8 cellular contexts compared by ENCODE assay signal in genomic region chr9:33458444-33458843, GRCh38. TPM values are rescaled to one million over a fixed set of nuclear protein-coding genes. Genes with fewer than 3 reads are reported as not detected.
A peak's percentile ranks its signal among the peaks of the same experiment; 100 is the strongest.
DNase-seq lines count a peak whose midpoint lies in the region; ATAC-seq and TF ChIP-seq lines count a peak whose summit lies in the region.

No MANE protein-coding gene starts in this region.

- peak overlapping the region; percentile 53 for H3K4me2 ChIP-seq in PC-3 (ENCODE audit: low read length)

- ATAC-seq in GM18508 (IDR thresholded peaks at IDR 0.05; ENCODE audit: insufficient read depth, unreplicated experiment) = peak; percentile 58
- peak; percentile 71 for ATAC-seq in PC-3

- no peak overlapping the region for H2AFZ ChIP-seq in PC-3 (ENCODE audit: low read length)

- H3K9me3 ChIP-seq in PC-3 (ENCODE audit: low read length) = no peaks in the 10 kb centered on the region
- H3K9me3 ChIP-seq in spleen = no peaks in the 10 kb centered on the region

- H3K27ac ChIP-seq in PC-3 (ENCODE audit: low read length) (peak overlapping the region; percentile 54), skin epidermis (peak overlapping the region in 17 of 21 experiments; percentile 14 to 82 (median 51)), spleen (peak overlapping the region in 3 of 8 donors; percentile 12 to 47 (median 33)), dorsolateral prefrontal cortex (no peak overlapping the region)

- H3F3A ChIP-seq in PC-3 (ENCODE audit: low read length, unreplicated experiment) = no peaks in the 10 kb centered on the region

- H4K20me1 ChIP-seq in PC-3 (ENCODE audit: low read length) = no peaks in the 10 kb centered on the region

- H3K9ac ChIP-seq in PC-3 (ENCODE audit: low read length) = no peak overlapping the region

- H3K36me3 ChIP-seq in PC-3 (ENCODE audit: low read depth, low read length) (peaks cover 10% of the 10 kb centered on the region; the same call in 1 of the 2 replicates), spleen (peaks cover 0 to 37% (median 27%) of the 10 kb centered on the region in 6 donors)

- no peaks in the 10 kb centered on the region for H3K79me2 ChIP-seq in PC-3 (ENCODE audit: low read length)

- intact Hi-C loops in PC-3 (cut with micrococcal nuclease) = no loop called here
- intact Hi-C loops in spleen (cut with DNase I; ENCODE audit: low total_unique reads) = no loop called here
- intact Hi-C loops in dorsolateral prefrontal cortex (cut with DNase I) = no loop called here

- H3K4me1 ChIP-seq in PC-3 (ENCODE audit: insufficient read depth, low read length) = peaks cover 12% of the 10 kb centered on the region
- H3K4me1 ChIP-seq in spleen = peaks cover 0 to 33% (median 6%) of the 10 kb centered on the region in 6 donors

- no peaks in the 10 kb centered on the region for H3K9me2 ChIP-seq in PC-3 (replicated peaks; ENCODE audit: low read length)

- DNase-seq in PC-3 (peak; percentile 64), NOMO-1 treated with dmso at 0.1 percent for 144 hours (lab: John Stamatoyannopoulos, UW; ENCODE audit: unreplicated experiment) (no peak), spleen (no peak), dorsolateral prefrontal cortex (no peak), C1 segment of cervical spinal cord (lab: John Stamatoyannopoulos, UW) (no peak)
- DNase-seq in activated effector memory CD4-positive, alpha-beta T cell treated with anti-CD3 and anti-CD28 coated beads, Interleukin-2, amount 50 U/mL, for 16 hours = peak; percentile 89

- WGBS in spleen, 5 donors = 43 to 74% (median 52%) methylated on average over 4 of the region's 4 CpGs

- TF ChIP-seq POLR2A in spleen (IDR thresholded peaks at IDR 0.05) = no peak

- BruUV-seq in PC-3 (replicated peaks; lab: Mats Ljungman, UMichigan) = no TSS peak

- CTCF ChIA-PET in PC-3 (lab: Charles Lee) = interaction anchor here (0.6 to 0.7 kb wide), 2 partner anchors 8 to 9 kb away, joined by 3 to 4 read pairs; no protein-coding TSS in a partner anchor

- H3K4me3 ChIP-seq in PC-3 (ENCODE audit: low read length) (no peak overlapping the region), skin epidermis (no peak overlapping the region), spleen (no peak overlapping the region), dorsolateral prefrontal cortex (no peak overlapping the region)

- H3K27me3 ChIP-seq in PC-3 (ENCODE audit: low read length) = no peaks in the 10 kb centered on the region
- no peaks in the 10 kb centered on the region for H3K27me3 ChIP-seq in spleen (replicated peaks in 1 of 7)
- no peaks in the 10 kb centered on the region for H3K27me3 ChIP-seq in dorsolateral prefrontal cortex

- no peak for TF ChIP-seq CTCF in PC-3 (conservative IDR thresholded peaks at IDR 0.05; ENCODE audit: low read depth, low read length)
- no peak for TF ChIP-seq CTCF in spleen (IDR thresholded peaks at IDR 0.05 in 8 of 11, conservative IDR thresholded peaks at IDR 0.05 in 3 of 11)
- no peak for TF ChIP-seq CTCF in dorsolateral prefrontal cortex (IDR thresholded peaks at IDR 0.05 in 54 of 56, conservative IDR thresholded peaks at IDR 0.05 in 2 of 56; ENCODE audit: low read depth in 1 of 56, partially characterized antibody in 56 of 56)

- POLR2A ChIA-PET in PC-3 (lab: Charles Lee; ENCODE audit: unreplicated experiment) = no interaction called here

RNA-seq across cellular contexts. Expression of gene AQP3, which starts 11.1 kb away (rescaled TPM):
- total RNA-seq in PC-3 (2014; rRNA removed) (5.1 and 9.6 TPM in 2 replicates), spleen (100 to 1,000 TPM in 5 of 7 donors, 10 to 100 TPM in 2; 44.2 to 251 (median 126) TPM), dorsolateral prefrontal cortex (1 to 10 TPM in 67 of 120 experiments, under 1 TPM in 46, not detected in 7; 0.22 to 5.7 (median 1.2) TPM)
- polyA plus RNA-seq in spleen = 10 to 100 TPM in 1 of 3 donors, 1 to 10 TPM in 2; 5.0 to 51.4 (median 5.7) TPM

RNA-seq across cellular contexts. Expression of gene NOL6, which starts 15.3 kb away (rescaled TPM):
- total RNA-seq in PC-3 (2014; rRNA removed) (35.9 and 55.2 TPM in 2 replicates), spleen (10 to 100 TPM; 20.7 to 48.1 (median 28.4) TPM), dorsolateral prefrontal cortex (10 to 100 TPM; 18.9 to 46.6 (median 33.1) TPM)
- 10 to 100 TPM; 20.0 to 28.4 (median 24.6) TPM for polyA plus RNA-seq in spleen

RNA-seq across cellular contexts. Expression of gene AQP7, which starts 56.1 kb away (rescaled TPM):
- total RNA-seq in PC-3 (2014; rRNA removed) (not detected in 2 replicates), spleen (1 to 10 TPM in 5 of 7 donors, under 1 TPM in 2; 0.64 to 3.2 (median 2.0) TPM), dorsolateral prefrontal cortex (1 to 10 TPM in 84 of 120 experiments, under 1 TPM in 27, not detected in 9; 0.21 to 7.7 (median 1.7) TPM)
- polyA plus RNA-seq in spleen = 1 to 10 TPM in 1 of 3 donors, under 1 TPM in 2; 0.26 to 2.6 (median 0.35) TPM

Comparison
In these comparisons a context has a peak if more than half of its experiments do, and no peak if none do; other contexts are left out.
1. DNase-seq: peak in PC-3 (single experiment) and activated effector memory CD4-positive, alpha-beta T cell treated with anti-CD3 and anti-CD28 coated beads, Interleukin-2, amount 50 U/mL, for 16 hours (single experiment); none in NOMO-1 treated with dmso at 0.1 percent for 144 hours (single experiment), spleen (single experiment), dorsolateral prefrontal cortex (0 of 10) and C1 segment of cervical spinal cord (0 of 14).
2. H3K27ac ChIP-seq: peak in PC-3 (single experiment) and skin epidermis (17 of 21); none in dorsolateral prefrontal cortex (0 of 59).